Comparison of ENCODE assay signal across 1 cellular context in the genomic region with DNA sequence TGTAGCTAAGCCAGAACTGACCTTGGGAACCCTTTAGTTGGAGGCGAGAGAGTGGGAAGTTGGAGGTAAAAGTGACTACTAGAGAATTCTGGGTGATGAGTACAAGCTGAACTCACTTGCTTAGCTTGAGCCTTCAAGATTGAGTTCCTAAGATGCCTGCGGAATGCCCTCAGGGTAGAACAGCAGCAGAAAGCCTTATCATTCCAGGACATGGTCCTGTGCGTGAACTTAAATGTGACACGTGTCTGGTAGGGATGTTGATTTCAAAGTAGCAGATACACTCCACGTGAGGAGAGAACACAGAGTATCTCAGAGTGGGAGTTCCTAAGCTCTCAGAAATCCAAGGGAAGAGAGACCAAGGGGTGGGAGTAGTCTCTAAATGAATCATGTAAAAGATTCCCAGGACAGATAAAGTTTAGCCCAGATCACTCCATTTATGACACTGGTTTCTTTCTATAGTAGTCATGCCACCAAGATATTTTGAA.
TF ChIP-seq lines count a peak whose summit lies in the region.

No MANE protein-coding gene starts in this region.

TF ChIP-seq in HepG2, 621 proteins besides CTCF, POLR2A, EP300 and RAD21 (continued from another document):
- TF ChIP-seq, protein P1, sequence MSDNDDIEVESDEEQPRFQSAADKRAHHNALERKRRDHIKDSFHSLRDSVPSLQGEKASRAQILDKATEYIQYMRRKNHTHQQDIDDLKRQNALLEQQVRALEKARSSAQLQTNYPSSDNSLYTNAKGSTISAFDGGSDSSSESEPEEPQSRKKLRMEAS (IDR thresholded peaks at IDR 0.05), result no peak
- no peak for TF ChIP-seq CBFB (CRISPR knock-in tag; IDR thresholded peaks at IDR 0.05)
- no peak for TF ChIP-seq NR2F2 (IDR thresholded peaks at IDR 0.05; ENCODE audit: borderline replicate concordance, low read depth)
- TF ChIP-seq, protein P2, sequence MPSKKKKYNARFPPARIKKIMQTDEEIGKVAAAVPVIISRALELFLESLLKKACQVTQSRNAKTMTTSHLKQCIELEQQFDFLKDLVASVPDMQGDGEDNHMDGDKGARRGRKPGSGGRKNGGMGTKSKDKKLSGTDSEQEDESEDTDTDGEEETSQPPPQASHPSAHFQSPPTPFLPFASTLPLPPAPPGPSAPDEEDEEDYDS (CRISPR knock-in tag; IDR thresholded peaks at IDR 0.05), result no peak
- TF ChIP-seq, protein P3, sequence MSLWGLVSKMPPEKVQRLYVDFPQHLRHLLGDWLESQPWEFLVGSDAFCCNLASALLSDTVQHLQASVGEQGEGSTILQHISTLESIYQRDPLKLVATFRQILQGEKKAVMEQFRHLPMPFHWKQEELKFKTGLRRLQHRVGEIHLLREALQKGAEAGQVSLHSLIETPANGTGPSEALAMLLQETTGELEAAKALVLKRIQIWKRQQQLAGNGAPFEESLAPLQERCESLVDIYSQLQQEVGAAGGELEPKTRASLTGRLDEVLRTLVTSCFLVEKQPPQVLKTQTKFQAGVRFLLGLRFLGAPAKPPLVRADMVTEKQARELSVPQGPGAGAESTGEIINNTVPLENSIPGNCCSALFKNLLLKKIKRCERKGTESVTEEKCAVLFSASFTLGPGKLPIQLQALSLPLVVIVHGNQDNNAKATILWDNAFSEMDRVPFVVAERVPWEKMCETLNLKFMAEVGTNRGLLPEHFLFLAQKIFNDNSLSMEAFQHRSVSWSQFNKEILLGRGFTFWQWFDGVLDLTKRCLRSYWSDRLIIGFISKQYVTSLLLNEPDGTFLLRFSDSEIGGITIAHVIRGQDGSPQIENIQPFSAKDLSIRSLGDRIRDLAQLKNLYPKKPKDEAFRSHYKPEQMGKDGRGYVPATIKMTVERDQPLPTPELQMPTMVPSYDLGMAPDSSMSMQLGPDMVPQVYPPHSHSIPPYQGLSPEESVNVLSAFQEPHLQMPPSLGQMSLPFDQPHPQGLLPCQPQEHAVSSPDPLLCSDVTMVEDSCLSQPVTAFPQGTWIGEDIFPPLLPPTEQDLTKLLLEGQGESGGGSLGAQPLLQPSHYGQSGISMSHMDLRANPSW (CRISPR knock-in tag; IDR thresholded peaks at IDR 0.05; ENCODE audit: borderline replicate concordance), result no peak
- TF ChIP-seq TOPORS (CRISPR knock-in tag; IDR thresholded peaks at IDR 0.05), result no peak
- no peak for TF ChIP-seq FOXJ3 (CRISPR knock-in tag; IDR thresholded peaks at IDR 0.05; ENCODE audit: borderline replicate concordance)
- TF ChIP-seq ZNF337 (CRISPR knock-in tag; IDR thresholded peaks at IDR 0.05; ENCODE audit: borderline replicate concordance, low read depth), result no peak
- TF ChIP-seq, protein P4, sequence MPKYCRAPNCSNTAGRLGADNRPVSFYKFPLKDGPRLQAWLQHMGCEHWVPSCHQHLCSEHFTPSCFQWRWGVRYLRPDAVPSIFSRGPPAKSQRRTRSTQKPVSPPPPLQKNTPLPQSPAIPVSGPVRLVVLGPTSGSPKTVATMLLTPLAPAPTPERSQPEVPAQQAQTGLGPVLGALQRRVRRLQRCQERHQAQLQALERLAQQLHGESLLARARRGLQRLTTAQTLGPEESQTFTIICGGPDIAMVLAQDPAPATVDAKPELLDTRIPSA (CRISPR knock-in tag; IDR thresholded peaks at IDR 0.05; ENCODE audit: borderline replicate concordance), result no peak
- TF ChIP-seq, protein P5, sequence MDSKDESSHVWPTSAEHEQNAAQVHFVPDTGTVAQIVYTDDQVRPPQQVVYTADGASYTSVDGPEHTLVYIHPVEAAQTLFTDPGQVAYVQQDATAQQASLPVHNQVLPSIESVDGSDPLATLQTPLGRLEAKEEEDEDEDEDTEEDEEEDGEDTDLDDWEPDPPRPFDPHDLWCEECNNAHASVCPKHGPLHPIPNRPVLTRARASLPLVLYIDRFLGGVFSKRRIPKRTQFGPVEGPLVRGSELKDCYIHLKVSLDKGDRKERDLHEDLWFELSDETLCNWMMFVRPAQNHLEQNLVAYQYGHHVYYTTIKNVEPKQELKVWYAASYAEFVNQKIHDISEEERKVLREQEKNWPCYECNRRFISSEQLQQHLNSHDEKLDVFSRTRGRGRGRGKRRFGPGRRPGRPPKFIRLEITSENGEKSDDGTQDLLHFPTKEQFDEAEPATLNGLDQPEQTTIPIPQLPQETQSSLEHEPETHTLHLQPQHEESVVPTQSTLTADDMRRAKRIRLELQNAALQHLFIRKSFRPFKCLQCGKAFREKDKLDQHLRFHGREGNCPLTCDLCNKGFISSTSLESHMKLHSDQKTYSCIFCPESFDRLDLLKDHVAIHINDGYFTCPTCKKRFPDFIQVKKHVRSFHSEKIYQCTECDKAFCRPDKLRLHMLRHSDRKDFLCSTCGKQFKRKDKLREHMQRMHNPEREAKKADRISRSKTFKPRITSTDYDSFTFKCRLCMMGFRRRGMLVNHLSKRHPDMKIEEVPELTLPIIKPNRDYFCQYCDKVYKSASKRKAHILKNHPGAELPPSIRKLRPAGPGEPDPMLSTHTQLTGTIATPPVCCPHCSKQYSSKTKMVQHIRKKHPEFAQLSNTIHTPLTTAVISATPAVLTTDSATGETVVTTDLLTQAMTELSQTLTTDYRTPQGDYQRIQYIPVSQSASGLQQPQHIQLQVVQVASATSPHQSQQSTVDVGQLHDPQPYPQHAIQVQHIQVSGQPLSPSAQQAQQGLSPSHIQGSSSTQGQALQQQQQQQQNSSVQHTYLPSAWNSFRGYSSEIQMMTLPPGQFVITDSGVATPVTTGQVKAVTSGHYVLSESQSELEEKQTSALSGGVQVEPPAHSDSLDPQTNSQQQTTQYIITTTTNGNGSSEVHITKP (CRISPR knock-in tag; IDR thresholded peaks at IDR 0.05; ENCODE audit: low read depth), result no peak
- no peak for TF ChIP-seq ZNF180 (CRISPR knock-in tag; IDR thresholded peaks at IDR 0.05; ENCODE audit: borderline replicate concordance, low read depth)
- TF ChIP-seq, protein P6, sequence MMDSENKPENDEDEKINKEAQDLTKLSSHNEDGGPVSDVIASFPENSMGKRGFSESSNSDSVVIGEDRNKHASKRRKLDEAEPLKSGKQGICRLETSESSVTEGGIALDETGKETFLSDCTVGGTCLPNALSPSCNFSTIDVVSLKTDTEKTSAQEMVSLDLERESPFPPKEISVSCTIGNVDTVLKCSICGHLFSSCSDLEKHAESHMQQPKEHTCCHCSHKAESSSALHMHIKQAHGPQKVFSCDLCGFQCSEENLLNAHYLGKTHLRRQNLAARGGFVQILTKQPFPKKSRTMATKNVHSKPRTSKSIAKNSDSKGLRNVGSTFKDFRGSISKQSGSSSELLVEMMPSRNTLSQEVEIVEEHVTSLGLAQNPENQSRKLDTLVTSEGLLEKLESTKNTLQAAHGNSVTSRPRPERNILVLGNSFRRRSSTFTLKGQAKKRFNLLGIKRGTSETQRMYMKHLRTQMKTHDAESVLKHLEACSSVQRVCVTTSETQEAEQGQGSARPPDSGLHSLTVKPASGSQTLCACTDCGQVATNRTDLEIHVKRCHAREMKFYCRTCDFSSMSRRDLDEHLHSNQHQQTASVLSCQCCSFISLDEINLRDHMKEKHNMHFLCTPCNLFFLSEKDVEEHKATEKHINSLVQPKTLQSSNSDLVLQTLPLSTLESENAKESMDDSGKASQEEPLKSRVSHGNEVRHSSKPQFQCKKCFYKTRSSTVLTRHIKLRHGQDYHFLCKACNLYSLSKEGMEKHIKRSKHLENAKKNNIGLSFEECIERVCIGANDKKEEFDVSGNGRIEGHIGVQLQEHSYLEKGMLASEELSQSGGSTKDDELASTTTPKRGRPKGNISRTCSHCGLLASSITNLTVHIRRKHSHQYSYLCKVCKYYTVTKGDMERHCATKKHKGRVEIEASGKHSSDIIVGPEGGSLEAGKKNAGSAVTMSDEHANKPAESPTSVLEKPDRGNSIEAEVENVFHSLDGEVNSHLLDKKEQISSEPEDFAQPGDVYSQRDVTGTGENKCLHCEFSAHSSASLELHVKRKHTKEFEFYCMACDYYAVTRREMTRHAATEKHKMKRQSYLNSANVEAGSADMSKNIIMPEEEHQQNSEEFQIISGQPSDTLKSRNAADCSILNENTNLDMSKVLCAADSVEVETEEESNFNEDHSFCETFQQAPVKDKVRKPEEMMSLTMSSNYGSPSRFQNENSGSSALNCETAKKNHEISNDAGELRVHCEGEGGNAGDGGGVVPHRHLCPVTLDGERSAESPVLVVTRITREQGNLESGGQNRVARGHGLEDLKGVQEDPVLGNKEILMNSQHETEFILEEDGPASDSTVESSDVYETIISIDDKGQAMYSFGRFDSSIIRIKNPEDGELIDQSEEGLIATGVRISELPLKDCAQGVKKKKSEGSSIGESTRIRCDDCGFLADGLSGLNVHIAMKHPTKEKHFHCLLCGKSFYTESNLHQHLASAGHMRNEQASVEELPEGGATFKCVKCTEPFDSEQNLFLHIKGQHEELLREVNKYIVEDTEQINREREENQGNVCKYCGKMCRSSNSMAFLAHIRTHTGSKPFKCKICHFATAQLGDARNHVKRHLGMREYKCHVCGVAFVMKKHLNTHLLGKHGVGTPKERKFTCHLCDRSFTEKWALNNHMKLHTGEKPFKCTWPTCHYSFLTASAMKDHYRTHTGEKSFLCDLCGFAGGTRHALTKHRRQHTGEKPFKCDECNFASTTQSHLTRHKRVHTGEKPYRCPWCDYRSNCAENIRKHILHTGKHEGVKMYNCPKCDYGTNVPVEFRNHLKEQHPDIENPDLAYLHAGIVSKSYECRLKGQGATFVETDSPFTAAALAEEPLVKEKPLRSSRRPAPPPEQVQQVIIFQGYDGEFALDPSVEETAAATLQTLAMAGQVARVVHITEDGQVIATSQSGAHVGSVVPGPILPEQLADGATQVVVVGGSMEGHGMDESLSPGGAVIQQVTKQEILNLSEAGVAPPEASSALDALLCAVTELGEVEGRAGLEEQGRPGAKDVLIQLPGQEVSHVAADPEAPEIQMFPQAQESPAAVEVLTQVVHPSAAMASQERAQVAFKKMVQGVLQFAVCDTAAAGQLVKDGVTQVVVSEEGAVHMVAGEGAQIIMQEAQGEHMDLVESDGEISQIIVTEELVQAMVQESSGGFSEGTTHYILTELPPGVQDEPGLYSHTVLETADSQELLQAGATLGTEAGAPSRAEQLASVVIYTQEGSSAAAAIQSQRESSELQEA (CRISPR knock-in tag; IDR thresholded peaks at IDR 0.05; ENCODE audit: not compliant biosample characterization), result no peak
